Comparison of ENCODE assay signal across 9 cellular contexts in genomic region chr7:55552320-55553086, GRCh38. TPM values are rescaled to one million over a fixed set of nuclear protein-coding genes. Genes with fewer than 3 reads are reported as not detected.
DNase-seq lines count a peak whose midpoint lies in the region; ATAC-seq and TF ChIP-seq lines count a peak whose summit lies in the region.
"Had no signal": no experiment of that assay in that cellular context is flagged by ENCODE, and none has a peak within 500 bp of the region (broad histone marks: within the 10 kb centered on the region; RNA-seq: fewer than 3 reads in every experiment).

No MANE protein-coding gene starts in this region.

- peaks cover 91% of the 10 kb centered on the region for H4K20me1 ChIP-seq in OCI-LY3 (ENCODE audit: insufficient read depth, low read length)

- H3K4me2 ChIP-seq in OCI-LY3 (ENCODE audit: low read length) = peak overlapping the region; percentile 99

- DNase-seq in BE2C = peak; percentile 36
- DNase-seq in effector memory CD4-positive, alpha-beta T cell = no peak
- no peak for DNase-seq in immature natural killer cell
- DNase-seq in DMS 273 treated with DMSO at 0.1 percent for 48 hours (lab: John Stamatoyannopoulos, UW) = no peak
- no peak for DNase-seq in NCI-H446 treated with DMSO at 0.1 percent for 48 hours (lab: John Stamatoyannopoulos, UW)

- peak overlapping the region; percentile 78 for H3K9ac ChIP-seq in OCI-LY3 (ENCODE audit: low read length)

- H3K27ac ChIP-seq in OCI-LY3 (ENCODE audit: low read length) = peak overlapping the region; percentile 96
- H3K27ac ChIP-seq in effector memory CD4-positive, alpha-beta T cell (ENCODE audit: insufficient read depth, low read length, poor library complexity, severe bottlenecking) = no peak overlapping the region
- H3K27ac ChIP-seq: skin epidermis had no signal

- H3K27me3 ChIP-seq in BE2C = no peaks in the 10 kb centered on the region
- no peaks in the 10 kb centered on the region for H3K27me3 ChIP-seq in OCI-LY3 (ENCODE audit: low read depth, low read length)
- H3K27me3 ChIP-seq in neuron (ENCODE audit: insufficient read depth, low read length) = no peaks in the 10 kb centered on the region
- H3K27me3 ChIP-seq in effector memory CD4-positive, alpha-beta T cell (replicated peaks; ENCODE audit: control insufficient read depth, insufficient read depth, low read length, poor library complexity, severe bottlenecking) = no peaks in the 10 kb centered on the region

- H3K9me3 Mint-ChIP-seq in immature natural killer cell = no peaks in the 10 kb centered on the region

- no peaks in the 10 kb centered on the region for H3K36me3 ChIP-seq in BE2C
- H3K36me3 ChIP-seq in OCI-LY3 (replicated peaks; ENCODE audit: low read depth, low read length) = peaks cover 20% of the 10 kb centered on the region
- H3K36me3 ChIP-seq in neuron (ENCODE audit: insufficient read depth, low read length) = no peaks in the 10 kb centered on the region
- peaks cover 16% of the 10 kb centered on the region for H3K36me3 ChIP-seq in effector memory CD4-positive, alpha-beta T cell (ENCODE audit: control insufficient read depth, insufficient read depth, low read length)

- no peak overlapping the region for H2AFZ ChIP-seq in OCI-LY3 (ENCODE audit: low read depth, low read length)
- no peak overlapping the region for H2AFZ ChIP-seq in neuron (ENCODE audit: low read depth, low read length)

- peaks cover 87 to 100% of the 10 kb centered on the region in 2 donors for H3K4me1 Mint-ChIP-seq in immature natural killer cell

- peak; percentile 96 for ATAC-seq in esophagus mucosa

- H3K4me3 ChIP-seq in BE2C (ENCODE audit: low read depth, low read length) (no peak overlapping the region), OCI-LY3 (ENCODE audit: low read length) (peak overlapping the region; percentile 74), neuron (ENCODE audit: low read length) (peak overlapping the region; percentile 10)
- H3K4me3 ChIP-seq in effector memory CD4-positive, alpha-beta T cell (ENCODE audit: insufficient read depth, low read depth, low read length, poor library complexity, severe bottlenecking) = no peak overlapping the region
- H3K4me3 ChIP-seq: skin epidermis had no signal

- peak overlapping the region in 1 of 5 donors; percentile 4 for H3K4me3 Mint-ChIP-seq in immature natural killer cell

- peaks cover 100% of the 10 kb centered on the region for H3K79me2 ChIP-seq in OCI-LY3 (ENCODE audit: low read length)

- H3K27me3 Mint-ChIP-seq in immature natural killer cell (ENCODE audit: low read depth in 3 of 3) = no peaks in the 10 kb centered on the region

- peaks cover 25% of the 10 kb centered on the region for H3K4me1 ChIP-seq in BE2C
- peaks cover 100% of the 10 kb centered on the region for H3K4me1 ChIP-seq in OCI-LY3 (ENCODE audit: low read length)
- H3K4me1 ChIP-seq in neuron (ENCODE audit: insufficient read depth, low read length) = peaks cover 21% of the 10 kb centered on the region
- peaks cover 41% of the 10 kb centered on the region for H3K4me1 ChIP-seq in effector memory CD4-positive, alpha-beta T cell (ENCODE audit: control insufficient read depth, insufficient read depth, low read length, poor library complexity, severe bottlenecking)

- H3K9me3 ChIP-seq in BE2C (no peaks in the 10 kb centered on the region), OCI-LY3 (ENCODE audit: insufficient read depth, low read length) (no peaks in the 10 kb centered on the region), neuron (ENCODE audit: low read length) (no peaks in the 10 kb centered on the region)
- H3K9me3 ChIP-seq in effector memory CD4-positive, alpha-beta T cell (ENCODE audit: control insufficient read depth, low read length) = no peaks in the 10 kb centered on the region

- H3K36me3 Mint-ChIP-seq in immature natural killer cell = peaks cover 0 to 8% (median 7%) of the 10 kb centered on the region in 3 donors

- TF ChIP-seq CTCF in BE2C (IDR thresholded peaks at IDR 0.05; ENCODE audit: low read depth, low read length) (no peak), OCI-LY3 (IDR thresholded peaks at IDR 0.05; ENCODE audit: low read depth, low read length) (no peak)

- H3K27ac Mint-ChIP-seq in immature natural killer cell = peak overlapping the region in 3 of 6 donors; percentile 22 to 47 (median 33)

RNA-seq across cellular contexts. Expression of gene VOPP1, which starts 19.8 kb away (rescaled TPM):
- polyA plus RNA-seq in BE2C (2012; ENCODE audit: insufficient read depth, insufficient read length, low read depth) = 38.5 TPM
- total RNA-seq in esophagus mucosa = 11.1 TPM
- polyA plus RNA-seq in immature natural killer cell = 100 to 1,000 TPM in 1 of 3 donors, 10 to 100 TPM in 2; 54.0 to 119 (median 57.9) TPM

Comparison
In these comparisons a context has a peak if more than half of its experiments do, and no peak if none do; other contexts are left out.
1. H3K4me3 ChIP-seq: peak in OCI-LY3 (single experiment) and neuron (single experiment); none in BE2C (single experiment) and effector memory CD4-positive, alpha-beta T cell (single experiment).